8 cellular contexts compared by ENCODE assay signal in genomic region chr1:159916240-159917051, GRCh38. TPM values are rescaled to one million over a fixed set of nuclear protein-coding genes. Genes with fewer than 3 reads are reported as not detected.
A peak's percentile ranks its signal among the peaks of the same experiment; 100 is the strongest.
DNase-seq lines count a peak whose midpoint lies in the region; ATAC-seq and TF ChIP-seq lines count a peak whose summit lies in the region.

No MANE protein-coding gene starts in this region.

- DNase-seq in AG08395 (ENCODE audit: low spot score): peak; percentile 64
- DNase-seq in HCEC 1CT: peak; percentile 67
- no peak for DNase-seq in activated CD8-positive, alpha-beta T cell treated with anti-CD3 and anti-CD28 coated beads for 36 hours
- DNase-seq in testis: peak; percentile 72
- no peak for DNase-seq in WERI-Rb-1
- no peak for DNase-seq in activated effector memory CD4-positive, alpha-beta T cell treated with Interleukin-2 at 50 U/mL for 16 hours

- H3K9me3 ChIP-seq in iPS-20b (ENCODE audit: insufficient read depth, low read depth, low read length) (no peaks in the 10 kb centered on the region), testis (no peaks in the 10 kb centered on the region), WERI-Rb-1 (ENCODE audit: severe bottlenecking) (no peaks in the 10 kb centered on the region)

- ATAC-seq in activated CD8-positive, alpha-beta T cell treated with anti-CD3 and anti-CD28 coated beads for 36 hours: no peak
- no peak for ATAC-seq in GM19452 (IDR thresholded peaks at IDR 0.05; ENCODE audit: unreplicated experiment)

- intact Hi-C loops in activated CD8-positive, alpha-beta T cell treated with anti-CD3 and anti-CD28 coated beads for 36 hours (cut with micrococcal nuclease): no loop called here
- intact Hi-C loops in testis (cut with DNase I; ENCODE audit: low total_unique reads): no loop called here

- H3K36me3 ChIP-seq in iPS-20b (ENCODE audit: insufficient read depth, low read depth, low read length) (peaks cover 18% of the 10 kb centered on the region), testis (ENCODE audit: low read depth, missing control alignments) (no peaks in the 10 kb centered on the region), WERI-Rb-1 (peaks cover 40% of the 10 kb centered on the region)

- WGBS in testis, 2 donors: 54 to 62% methylated on average over 9 of the region's 9 CpGs

- CTCF ChIA-PET in activated CD8-positive, alpha-beta T cell treated with anti-CD3 and anti-CD28 coated beads for 36 hours (lab: Charles Lee): interaction anchor here (0.9 to 2.6 kb wide), 2 partner anchors 7 to 91 kb away, joined by 3 to 11 read pairs; no protein-coding TSS in a partner anchor

- peaks cover 66% of the 10 kb centered on the region for H3K4me1 Mint-ChIP-seq in activated CD8-positive, alpha-beta T cell treated with anti-CD3 and anti-CD28 coated beads for 36 hours (ENCODE audit: low read depth)

- H3K27me3 Mint-ChIP-seq in activated CD8-positive, alpha-beta T cell treated with anti-CD3 and anti-CD28 coated beads for 36 hours: no peaks in the 10 kb centered on the region

- TF ChIP-seq CTCF in activated CD8-positive, alpha-beta T cell treated with anti-CD3 and anti-CD28 coated beads for 36 hours (IDR thresholded peaks at IDR 0.05): no peak
- TF ChIP-seq CTCF in testis (IDR thresholded peaks at IDR 0.05): no peak
- TF ChIP-seq CTCF in WERI-Rb-1 (IDR thresholded peaks at IDR 0.05; ENCODE audit: low read depth, low read length): no peak

- H3K36me3 Mint-ChIP-seq in activated CD8-positive, alpha-beta T cell treated with anti-CD3 and anti-CD28 coated beads for 36 hours (ENCODE audit: low read depth): peaks cover 46% of the 10 kb centered on the region

- peak overlapping the region; percentile 7 for H3K27ac Mint-ChIP-seq in activated CD8-positive, alpha-beta T cell treated with anti-CD3 and anti-CD28 coated beads for 36 hours

- no peaks in the 10 kb centered on the region for H3K9me3 Mint-ChIP-seq in activated CD8-positive, alpha-beta T cell treated with anti-CD3 and anti-CD28 coated beads for 36 hours

- no peak overlapping the region for H3K4me3 Mint-ChIP-seq in activated CD8-positive, alpha-beta T cell treated with anti-CD3 and anti-CD28 coated beads for 36 hours

- H3K27me3 ChIP-seq in iPS-20b (ENCODE audit: insufficient read depth, low read length) (no peaks in the 10 kb centered on the region), testis (no peaks in the 10 kb centered on the region), WERI-Rb-1 (ENCODE audit: insufficient read depth, low read depth, severe bottlenecking) (no peaks in the 10 kb centered on the region)

- H3K4me3 ChIP-seq in iPS-20b (ENCODE audit: low read length) (peak overlapping the region; percentile 18; the same call in 1 of the 2 replicates), testis (no peak overlapping the region), WERI-Rb-1 (ENCODE audit: low read depth, low read length) (no peak overlapping the region)

- H3K4me1 ChIP-seq in iPS-20b (ENCODE audit: insufficient read depth, low read length) (peaks cover 31% of the 10 kb centered on the region), testis (no peaks in the 10 kb centered on the region)

- H3K27ac ChIP-seq in iPS-20b (ENCODE audit: low read length): no peak overlapping the region
- H3K27ac ChIP-seq in testis: peak overlapping the region; percentile 39 to 59
- H3K27ac ChIP-seq in WERI-Rb-1: no peak overlapping the region

- peak overlapping the region; percentile 46; the same call in 1 of the 2 replicates for H3K9ac ChIP-seq in iPS-20b (ENCODE audit: low read depth, low read length)

- POLR2A ChIA-PET in activated CD8-positive, alpha-beta T cell treated with anti-CD3 and anti-CD28 coated beads for 36 hours (lab: Charles Lee): interaction anchor here (1.0 to 4.2 kb wide), 6 partner anchors 7 to 106 kb away, joined by 3 to 56 read pairs (median 4); partner anchors contain the start of gene TAGLN2

- TF ChIP-seq POLR2A in testis (IDR thresholded peaks at IDR 0.05): no peak

RNA-seq across cellular contexts. Expression of gene TAGLN2, which starts 8.9 kb away (rescaled TPM):
- total RNA-seq in activated CD8-positive, alpha-beta T cell treated with anti-CD3 and anti-CD28 coated beads for 36 hours: 100 to 1,000 TPM; 475 to 482 TPM
- 100 to 1,000 TPM; 204 to 389 TPM for total RNA-seq in testis
- 305 TPM for polyA plus RNA-seq in testis (ENCODE audit: insufficient read depth, low read depth, low replicate concordance)

RNA-seq across cellular contexts. Expression of gene CFAP45, which starts 16.5 kb away (rescaled TPM):
- 1 to 10 TPM; 1.3 to 1.4 TPM for total RNA-seq in activated CD8-positive, alpha-beta T cell treated with anti-CD3 and anti-CD28 coated beads for 36 hours
- 10 to 100 TPM; 13.0 to 30.4 TPM for total RNA-seq in testis
- 59.6 TPM for polyA plus RNA-seq in testis (ENCODE audit: insufficient read depth, low read depth, low replicate concordance)

RNA-seq across cellular contexts. Expression of gene IGSF9, which starts 29.0 kb away (rescaled TPM):
- under 1 TPM in 1 of 2 experiments, not detected in 1; 0.07 TPM for total RNA-seq in activated CD8-positive, alpha-beta T cell treated with anti-CD3 and anti-CD28 coated beads for 36 hours
- total RNA-seq in testis: 10 to 100 TPM in 1 of 2 donors, 1 to 10 TPM in 1; 4.8 to 10.2 TPM
- 7.9 TPM for polyA plus RNA-seq in testis (ENCODE audit: insufficient read depth, low read depth, low replicate concordance)

RNA-seq across cellular contexts. Expression of gene SLAMF9, which starts 37.6 kb away (rescaled TPM):
- total RNA-seq in activated CD8-positive, alpha-beta T cell treated with anti-CD3 and anti-CD28 coated beads for 36 hours: not detected
- 1 to 10 TPM in 1 of 2 donors, not detected in 1; 2.0 TPM for total RNA-seq in testis
- 0.74 TPM for polyA plus RNA-seq in testis (ENCODE audit: insufficient read depth, low read depth, low replicate concordance)

RNA-seq across cellular contexts. Expression of gene VSIG8, which starts 54.0 kb away (rescaled TPM):
- not detected for total RNA-seq in activated CD8-positive, alpha-beta T cell treated with anti-CD3 and anti-CD28 coated beads for 36 hours
- under 1 TPM; 0.43 to 0.55 TPM for total RNA-seq in testis
- not detected for polyA plus RNA-seq in testis (ENCODE audit: insufficient read depth, low read depth, low replicate concordance)

Comparison
In these comparisons a context has a peak if more than half of its experiments do, and no peak if none do; other contexts are left out.
1. DNase-seq: peak in AG08395 (single experiment), HCEC 1CT (single experiment) and testis (single experiment); none in activated CD8-positive, alpha-beta T cell treated with anti-CD3 and anti-CD28 coated beads for 36 hours (single experiment), WERI-Rb-1 (single experiment) and activated effector memory CD4-positive, alpha-beta T cell treated with Interleukin-2 at 50 U/mL for 16 hours (single experiment).
2. H3K27ac ChIP-seq: peak in testis (2 of 2); none in iPS-20b (single experiment) and WERI-Rb-1 (single experiment).
3. RNA of gene CFAP45, which starts 16.5 kb away (total RNA-seq): 13.0 to 30.4 TPM in testis; 1.3 to 1.4 TPM in activated CD8-positive, alpha-beta T cell treated with anti-CD3 and anti-CD28 coated beads for 36 hours; every median in the first group is over 4 times any median in the second.
4. RNA of gene IGSF9, which starts 29.0 kb away (total RNA-seq): 4.8 to 10.2 TPM in testis; 0.07 TPM in activated CD8-positive, alpha-beta T cell treated with anti-CD3 and anti-CD28 coated beads for 36 hours; every median in the first group is over 4 times any median in the second.